ENCODE assay signal across 1 cellular context in the genomic region with DNA sequence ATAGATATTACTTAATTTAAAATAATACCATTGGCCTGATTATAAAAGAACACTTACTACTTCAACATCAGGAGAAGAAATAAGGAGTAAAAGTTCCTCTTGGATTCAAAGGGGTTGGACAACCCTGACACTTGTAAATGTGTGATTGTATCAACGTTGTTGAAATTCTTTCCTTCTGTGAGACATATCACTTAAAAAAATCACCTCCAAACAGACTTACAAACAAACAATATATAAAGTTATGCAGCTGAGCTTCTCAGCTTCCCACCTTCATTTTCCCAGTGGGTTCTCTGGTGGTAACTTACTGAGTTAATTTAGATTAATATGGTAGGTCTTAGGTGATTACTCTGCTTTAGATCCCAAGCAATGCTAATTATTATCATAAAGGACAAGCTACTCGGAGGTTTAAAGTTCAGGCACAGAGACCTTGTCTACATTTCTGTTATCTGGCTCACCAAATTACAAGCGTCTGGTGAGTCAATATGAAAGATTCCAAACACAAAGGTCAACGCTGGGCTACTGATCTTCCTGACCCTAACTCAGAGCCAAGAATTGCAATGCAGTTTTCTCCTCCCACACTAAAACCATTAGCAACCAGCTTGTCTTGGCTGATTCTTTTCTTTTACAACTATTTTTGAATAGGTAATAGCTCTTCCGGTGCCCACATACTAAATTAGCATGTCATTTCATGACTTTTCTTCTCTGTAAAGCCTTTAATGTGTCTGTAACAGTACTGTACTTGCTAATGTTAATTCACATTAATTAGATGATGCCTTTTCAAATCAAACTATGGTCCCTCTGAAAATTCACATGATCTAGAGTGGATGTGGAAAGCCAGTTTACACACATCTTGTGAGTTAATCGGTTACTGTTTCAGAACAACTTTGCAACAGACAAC.
TF ChIP-seq lines count a peak whose summit lies in the region.

No MANE protein-coding gene starts in this region.

TF ChIP-seq in HepG2, 621 proteins besides CTCF, POLR2A, EP300 and RAD21 (continued from another document):
- TF ChIP-seq, protein P1, sequence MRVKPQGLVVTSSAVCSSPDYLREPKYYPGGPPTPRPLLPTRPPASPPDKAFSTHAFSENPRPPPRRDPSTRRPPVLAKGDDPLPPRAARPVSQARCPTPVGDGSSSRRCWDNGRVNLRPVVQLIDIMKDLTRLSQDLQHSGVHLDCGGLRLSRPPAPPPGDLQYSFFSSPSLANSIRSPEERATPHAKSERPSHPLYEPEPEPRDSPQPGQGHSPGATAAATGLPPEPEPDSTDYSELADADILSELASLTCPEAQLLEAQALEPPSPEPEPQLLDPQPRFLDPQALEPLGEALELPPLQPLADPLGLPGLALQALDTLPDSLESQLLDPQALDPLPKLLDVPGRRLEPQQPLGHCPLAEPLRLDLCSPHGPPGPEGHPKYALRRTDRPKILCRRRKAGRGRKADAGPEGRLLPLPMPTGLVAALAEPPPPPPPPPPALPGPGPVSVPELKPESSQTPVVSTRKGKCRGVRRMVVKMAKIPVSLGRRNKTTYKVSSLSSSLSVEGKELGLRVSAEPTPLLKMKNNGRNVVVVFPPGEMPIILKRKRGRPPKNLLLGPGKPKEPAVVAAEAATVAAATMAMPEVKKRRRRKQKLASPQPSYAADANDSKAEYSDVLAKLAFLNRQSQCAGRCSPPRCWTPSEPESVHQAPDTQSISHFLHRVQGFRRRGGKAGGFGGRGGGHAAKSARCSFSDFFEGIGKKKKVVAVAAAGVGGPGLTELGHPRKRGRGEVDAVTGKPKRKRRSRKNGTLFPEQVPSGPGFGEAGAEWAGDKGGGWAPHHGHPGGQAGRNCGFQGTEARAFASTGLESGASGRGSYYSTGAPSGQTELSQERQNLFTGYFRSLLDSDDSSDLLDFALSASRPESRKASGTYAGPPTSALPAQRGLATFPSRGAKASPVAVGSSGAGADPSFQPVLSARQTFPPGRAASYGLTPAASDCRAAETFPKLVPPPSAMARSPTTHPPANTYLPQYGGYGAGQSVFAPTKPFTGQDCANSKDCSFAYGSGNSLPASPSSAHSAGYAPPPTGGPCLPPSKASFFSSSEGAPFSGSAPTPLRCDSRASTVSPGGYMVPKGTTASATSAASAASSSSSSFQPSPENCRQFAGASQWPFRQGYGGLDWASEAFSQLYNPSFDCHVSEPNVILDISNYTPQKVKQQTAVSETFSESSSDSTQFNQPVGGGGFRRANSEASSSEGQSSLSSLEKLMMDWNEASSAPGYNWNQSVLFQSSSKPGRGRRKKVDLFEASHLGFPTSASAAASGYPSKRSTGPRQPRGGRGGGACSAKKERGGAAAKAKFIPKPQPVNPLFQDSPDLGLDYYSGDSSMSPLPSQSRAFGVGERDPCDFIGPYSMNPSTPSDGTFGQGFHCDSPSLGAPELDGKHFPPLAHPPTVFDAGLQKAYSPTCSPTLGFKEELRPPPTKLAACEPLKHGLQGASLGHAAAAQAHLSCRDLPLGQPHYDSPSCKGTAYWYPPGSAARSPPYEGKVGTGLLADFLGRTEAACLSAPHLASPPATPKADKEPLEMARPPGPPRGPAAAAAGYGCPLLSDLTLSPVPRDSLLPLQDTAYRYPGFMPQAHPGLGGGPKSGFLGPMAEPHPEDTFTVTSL (CRISPR knock-in tag; IDR thresholded peaks at IDR 0.05; ENCODE audit: borderline replicate concordance): peak; percentile 97
- no peak for TF ChIP-seq HOXD1 (CRISPR knock-in tag; IDR thresholded peaks at IDR 0.05)
- no peak for TF ChIP-seq ZNF563 (CRISPR knock-in tag; IDR thresholded peaks at IDR 0.05)
- peak; percentile 84 for TF ChIP-seq POGZ (CRISPR knock-in tag; IDR thresholded peaks at IDR 0.05)
- TF ChIP-seq, protein P2, sequence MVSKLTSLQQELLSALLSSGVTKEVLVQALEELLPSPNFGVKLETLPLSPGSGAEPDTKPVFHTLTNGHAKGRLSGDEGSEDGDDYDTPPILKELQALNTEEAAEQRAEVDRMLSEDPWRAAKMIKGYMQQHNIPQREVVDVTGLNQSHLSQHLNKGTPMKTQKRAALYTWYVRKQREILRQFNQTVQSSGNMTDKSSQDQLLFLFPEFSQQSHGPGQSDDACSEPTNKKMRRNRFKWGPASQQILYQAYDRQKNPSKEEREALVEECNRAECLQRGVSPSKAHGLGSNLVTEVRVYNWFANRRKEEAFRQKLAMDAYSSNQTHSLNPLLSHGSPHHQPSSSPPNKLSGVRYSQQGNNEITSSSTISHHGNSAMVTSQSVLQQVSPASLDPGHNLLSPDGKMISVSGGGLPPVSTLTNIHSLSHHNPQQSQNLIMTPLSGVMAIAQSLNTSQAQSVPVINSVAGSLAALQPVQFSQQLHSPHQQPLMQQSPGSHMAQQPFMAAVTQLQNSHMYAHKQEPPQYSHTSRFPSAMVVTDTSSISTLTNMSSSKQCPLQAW (CRISPR knock-in tag; IDR thresholded peaks at IDR 0.05): peak; percentile 57; the same call in 1 of the 2 replicates
- TF ChIP-seq, protein P3, sequence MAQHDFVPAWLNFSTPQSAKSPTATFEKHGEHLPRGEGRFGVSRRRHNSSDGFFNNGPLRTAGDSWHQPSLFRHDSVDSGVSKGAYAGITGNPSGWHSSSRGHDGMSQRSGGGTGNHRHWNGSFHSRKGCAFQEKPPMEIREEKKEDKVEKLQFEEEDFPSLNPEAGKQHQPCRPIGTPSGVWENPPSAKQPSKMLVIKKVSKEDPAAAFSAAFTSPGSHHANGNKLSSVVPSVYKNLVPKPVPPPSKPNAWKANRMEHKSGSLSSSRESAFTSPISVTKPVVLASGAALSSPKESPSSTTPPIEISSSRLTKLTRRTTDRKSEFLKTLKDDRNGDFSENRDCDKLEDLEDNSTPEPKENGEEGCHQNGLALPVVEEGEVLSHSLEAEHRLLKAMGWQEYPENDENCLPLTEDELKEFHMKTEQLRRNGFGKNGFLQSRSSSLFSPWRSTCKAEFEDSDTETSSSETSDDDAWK (CRISPR knock-in tag; IDR thresholded peaks at IDR 0.05): no peak
- peak; percentile 84 for TF ChIP-seq ZNF331 (CRISPR knock-in tag; IDR thresholded peaks at IDR 0.05)
- peak; percentile 50; the same call in 1 of the 2 replicates for TF ChIP-seq ZSCAN31 (CRISPR knock-in tag; IDR thresholded peaks at IDR 0.05; ENCODE audit: low read depth)
- TF ChIP-seq, protein P4, sequence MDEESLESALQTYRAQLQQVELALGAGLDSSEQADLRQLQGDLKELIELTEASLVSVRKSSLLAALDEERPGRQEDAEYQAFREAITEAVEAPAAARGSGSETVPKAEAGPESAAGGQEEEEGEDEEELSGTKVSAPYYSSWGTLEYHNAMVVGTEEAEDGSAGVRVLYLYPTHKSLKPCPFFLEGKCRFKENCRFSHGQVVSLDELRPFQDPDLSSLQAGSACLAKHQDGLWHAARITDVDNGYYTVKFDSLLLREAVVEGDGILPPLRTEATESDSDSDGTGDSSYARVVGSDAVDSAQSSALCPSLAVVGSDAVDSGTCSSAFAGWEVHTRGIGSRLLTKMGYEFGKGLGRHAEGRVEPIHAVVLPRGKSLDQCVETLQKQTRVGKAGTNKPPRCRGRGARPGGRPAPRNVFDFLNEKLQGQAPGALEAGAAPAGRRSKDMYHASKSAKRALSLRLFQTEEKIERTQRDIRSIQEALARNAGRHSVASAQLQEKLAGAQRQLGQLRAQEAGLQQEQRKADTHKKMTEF (CRISPR knock-in tag; IDR thresholded peaks at IDR 0.05): peak; percentile 80; the same call in 1 of the 2 replicates
- TF ChIP-seq FOXK1 (CRISPR knock-in tag; IDR thresholded peaks at IDR 0.05; ENCODE audit: borderline replicate concordance, low read depth): peak; percentile 67; the same call in 1 of the 2 replicates
